In genomic region chr10:128051548-128051947, GRCh38 we compare ENCODE assay signal across 23 cellular contexts.
A peak's percentile ranks its signal among the peaks of the same experiment; 100 is the strongest.
DNase-seq lines count a peak whose midpoint lies in the region; ATAC-seq and TF ChIP-seq lines count a peak whose summit lies in the region.
"Had no signal": no experiment of that assay in that cellular context is flagged by ENCODE, and none has a peak within 500 bp of the region (broad histone marks: within the 10 kb centered on the region; RNA-seq: fewer than 3 reads in every experiment).

No MANE protein-coding gene starts in this region.

- no peak for TF ChIP-seq CTCF in transverse colon (IDR thresholded peaks at IDR 0.05)
- TF ChIP-seq CTCF in upper lobe of right lung (IDR thresholded peaks at IDR 0.05), result no peak

- peak overlapping the region; percentile 36 for H3K4me3 Mint-ChIP-seq in central memory CD8-positive, alpha-beta T cell
- H3K4me3 Mint-ChIP-seq: activated CD4-positive, alpha-beta T cell treated with anti-CD3 and anti-CD28 coated beads, Interleukin-2, amount 10 ng/mL, durations not matched to agents 24 days and 14 days; CD4-positive, alpha-beta T cell; neural progenitor cell had no signal

- TF ChIP-seq EP300 in transverse colon (IDR thresholded peaks at IDR 0.05; ENCODE audit: low read depth), result no peak

- H3K36me3 ChIP-seq in transverse colon (no peaks in the 10 kb centered on the region), upper lobe of right lung (peaks cover 37% of the 10 kb centered on the region)
- H3K36me3 ChIP-seq: MG63, neural progenitor cell had no signal

- H3K4me1 Mint-ChIP-seq in central memory CD8-positive, alpha-beta T cell, result peaks cover 68% of the 10 kb centered on the region
- H3K4me1 Mint-ChIP-seq: neural progenitor cell had no signal

- in situ Hi-C loops in transverse colon (cut with MboI; ENCODE audit: low pct_ligation_motif_present in 1 of 4, low pct_unique_long_range_greater_than_20kb in 1 of 4, low sequenced_read_pairs in 3 of 4), result no loop called here

- DNase-seq in cardiac septum (ENCODE audit: low spot score) (peak; percentile 49), right cardiac atrium (no peak), medulla oblongata (ENCODE audit: extremely low spot score) (peak; percentile 54), transverse colon (no peak), upper lobe of right lung (no peak), NCI-H1092 treated with DMSO at 0.1 percent for 48 hours (lab: John Stamatoyannopoulos, UW) (no peak)
- no peak for DNase-seq in central memory CD8-positive, alpha-beta T cell (ENCODE audit: low spot score in 2 of 2)
- DNase-seq in activated naive CD4-positive, alpha-beta T cell (lab: John Stamatoyannopoulos, UW), result no peak
- DNase-seq: activated CD4-positive, alpha-beta T cell treated with anti-CD3 and anti-CD28 coated beads, Interleukin-2, amount 10 ng/mL, durations not matched to agents 24 days and 14 days; CD4-positive, alpha-beta T cell; DMS53; HCEC 1CT; hippocampal formation; islet precursor cell; MG63; NCI-H2029; NCI-H446 treated with DMSO at 0.1 percent for 48 hours had no signal

- intact Hi-C loops in cardiac septum (cut with DNase I), result no loop called here
- intact Hi-C loops in right cardiac atrium (cut with DNase I), result no loop called here
- intact Hi-C loops in transverse colon (cut with DNase I; ENCODE audit: low total_unique reads), result no loop called here
- intact Hi-C loops in upper lobe of right lung (cut with DNase I), result no loop called here

- no peaks in the 10 kb centered on the region for H3K27me3 Mint-ChIP-seq in central memory CD8-positive, alpha-beta T cell
- H3K27me3 Mint-ChIP-seq: activated CD4-positive, alpha-beta T cell treated with anti-CD3 and anti-CD28 coated beads, Interleukin-2, amount 10 ng/mL, durations not matched to agents 24 days and 14 days; CD4-positive, alpha-beta T cell had no signal

- no peaks in the 10 kb centered on the region for H3K9me3 Mint-ChIP-seq in central memory CD8-positive, alpha-beta T cell
- H3K9me3 Mint-ChIP-seq: activated CD4-positive, alpha-beta T cell treated with anti-CD3 and anti-CD28 coated beads, Interleukin-2, amount 10 ng/mL, durations not matched to agents 24 days and 14 days; activated naive CD4-positive, alpha-beta T cell treated with anti-CD3 and anti-CD28 coated beads, Interleukin-2, amount 50 U/mL, for 72 hours; CD4-positive, alpha-beta T cell; neural progenitor cell had no signal

- WGBS in right cardiac atrium, result 87% methylated on average over 5 of the region's 5 CpGs
- 92 to 97% methylated on average over 4 to 5 of the region's 5 CpGs for WGBS in transverse colon (ENCODE audit: low coverage in 1 of 2), 2 donors

- peaks cover 7% of the 10 kb centered on the region for H3K4me1 ChIP-seq in right cardiac atrium (ENCODE audit: control insufficient read depth, insufficient read depth, low read length)
- H3K4me1 ChIP-seq in transverse colon, result peaks cover 3 to 25% (median 12%) of the 10 kb centered on the region in 4 donors
- peaks cover 27% of the 10 kb centered on the region for H3K4me1 ChIP-seq in upper lobe of right lung
- H3K4me1 ChIP-seq: neural progenitor cell had no signal

- H3K36me3 Mint-ChIP-seq in central memory CD8-positive, alpha-beta T cell (ENCODE audit: insufficient read depth), result peaks cover 77% of the 10 kb centered on the region
- H3K36me3 Mint-ChIP-seq: neural progenitor cell had no signal

- TF ChIP-seq POLR2A in transverse colon (IDR thresholded peaks at IDR 0.05), result no peak

- H3K27me3 ChIP-seq in right cardiac atrium (ENCODE audit: control insufficient read depth, insufficient read depth), result no peaks in the 10 kb centered on the region
- no peaks in the 10 kb centered on the region for H3K27me3 ChIP-seq in transverse colon
- H3K27me3 ChIP-seq in upper lobe of right lung, result no peaks in the 10 kb centered on the region
- H3K27me3 ChIP-seq: foreskin keratinocyte, MG63, neural progenitor cell, suprapubic skin had no signal

- no peak for ATAC-seq in right cardiac atrium
- ATAC-seq in central memory CD8-positive, alpha-beta T cell (replicated peaks; ENCODE audit: extremely low read depth, poor library complexity, severe bottlenecking), result no peak
- ATAC-seq in upper lobe of right lung, result no peak
- ATAC-seq: activated naive CD4-positive, alpha-beta T cell treated with anti-CD3 and anti-CD28 coated beads, Interleukin-2, amount 50 U/mL, for 72 hours; foreskin keratinocyte; HepG2 had no signal

- H3K27ac Mint-ChIP-seq in central memory CD8-positive, alpha-beta T cell (ENCODE audit: low read depth), result peak overlapping the region; percentile 81
- H3K27ac Mint-ChIP-seq: CD4-positive, alpha-beta T cell; neural progenitor cell had no signal

- H3K9me3 ChIP-seq in right cardiac atrium (ENCODE audit: control insufficient read depth, low read length) (no peaks in the 10 kb centered on the region), transverse colon (no peaks in the 10 kb centered on the region), upper lobe of right lung (no peaks in the 10 kb centered on the region)
- H3K9me3 ChIP-seq: MG63, suprapubic skin had no signal

- H3K27ac ChIP-seq in right cardiac atrium (ENCODE audit: low read length) (no peak overlapping the region), transverse colon (peak overlapping the region in 3 of 4 donors; percentile 28 to 57 (median 32)), upper lobe of right lung (no peak overlapping the region)
- H3K27ac ChIP-seq: foreskin keratinocyte, neural progenitor cell, suprapubic skin had no signal

- H3K4me3 ChIP-seq in right cardiac atrium (ENCODE audit: low read length) (no peak overlapping the region), transverse colon (no peak overlapping the region), upper lobe of right lung (no peak overlapping the region)
- H3K4me3 ChIP-seq: coronary artery, MG63, neural progenitor cell, suprapubic skin had no signal

Comparison
In these comparisons a context has a peak if more than half of its experiments do, and no peak if none do; other contexts are left out.
1. DNase-seq: peak in cardiac septum (single experiment) and medulla oblongata (single experiment); none in right cardiac atrium (0 of 3), central memory CD8-positive, alpha-beta T cell (0 of 2), transverse colon (single experiment), upper lobe of right lung (single experiment), activated naive CD4-positive, alpha-beta T cell (0 of 4) and NCI-H1092 treated with DMSO at 0.1 percent for 48 hours (single experiment).
2. H3K27ac ChIP-seq: peak in transverse colon (3 of 4); none in right cardiac atrium (single experiment) and upper lobe of right lung (single experiment).